In the genomic region with DNA sequence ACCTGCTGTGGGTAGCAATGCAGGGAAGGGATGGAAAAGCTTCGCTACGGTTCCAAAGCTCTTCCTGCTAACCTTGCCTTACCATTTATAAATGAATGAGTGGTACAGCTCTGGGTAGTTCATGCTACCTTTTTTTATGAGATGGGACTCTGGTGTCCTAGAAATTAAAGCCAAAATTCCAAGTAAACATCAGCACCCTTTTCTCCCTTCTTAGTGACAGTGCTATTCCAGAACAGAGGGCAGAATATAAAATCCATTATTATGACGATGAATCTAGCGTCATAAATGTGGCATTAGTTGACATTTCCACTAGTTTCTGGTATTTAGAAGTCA, we compare ENCODE assay signal across 8 cellular contexts.
DNase-seq lines count a peak whose midpoint lies in the region; ATAC-seq and TF ChIP-seq lines count a peak whose summit lies in the region.

No MANE protein-coding gene starts in this region.

- peaks cover 45% of the 10 kb centered on the region for H3K79me2 ChIP-seq in MM.1S (ENCODE audit: low read length)

- ATAC-seq in HG02610 (IDR thresholded peaks at IDR 0.05; ENCODE audit: unreplicated experiment) (no peak), HG02571 (IDR thresholded peaks at IDR 0.05; ENCODE audit: unreplicated experiment) (no peak)

- 0 out of 2 replicates have a peak, but pooled peaks cover 4% of the 10 kb centered on the region for H3F3A ChIP-seq in MM.1S (ENCODE audit: insufficient read depth, low read length)

- H2AFZ ChIP-seq in MM.1S (ENCODE audit: low read length): no peak overlapping the region

- no peaks in the 10 kb centered on the region for H3K9me2 ChIP-seq in MM.1S (replicated peaks; ENCODE audit: insufficient read depth, low read length)

- H3K9ac ChIP-seq in MM.1S (ENCODE audit: low read length) (0 out of 2 replicates have a peak overlapping the region, but pooled peaks have one; percentile 15), duodenal mucosa (ENCODE audit: low read depth in 1 of 2, low read length in 2 of 2) (peak overlapping the region; percentile 24 to 26)

- H3K9me3 ChIP-seq in MM.1S (replicated peaks; ENCODE audit: insufficient read depth, low read length): no peaks in the 10 kb centered on the region
- H3K9me3 ChIP-seq in duodenal mucosa (ENCODE audit: control insufficient read depth in 1 of 2, low read length in 2 of 2): no peaks in the 10 kb centered on the region
- H3K9me3 ChIP-seq in neutrophil: no peaks in the 10 kb centered on the region

- no peak for DNase-seq in MM.1S
- no peak for DNase-seq in pons (ENCODE audit: low spot score)
- DNase-seq in dedifferentiated amniotic fluid mesenchymal stem cell (ENCODE audit: extremely low spot score): no peak

- H3K4me1 ChIP-seq in MM.1S (ENCODE audit: low read length): peaks cover 10% of the 10 kb centered on the region; the same call in 1 of the 2 replicates
- H3K4me1 ChIP-seq in duodenal mucosa (ENCODE audit: control insufficient read depth in 1 of 2, insufficient read depth in 2 of 2, low read length in 2 of 2): peaks cover 9 to 15% of the 10 kb centered on the region in 2 donors
- peaks cover 18 to 31% of the 10 kb centered on the region in 2 experiments for H3K4me1 ChIP-seq in neutrophil (ENCODE audit: control insufficient read depth in 1 of 2, insufficient read depth in 1 of 2, low read depth in 1 of 2, low read length in 1 of 2)

- peak; percentile 70 for TF ChIP-seq CTCF in C4-2B (conservative IDR thresholded peaks at IDR 0.05)
- no peak for TF ChIP-seq CTCF in MM.1S (IDR thresholded peaks at IDR 0.05; ENCODE audit: low read length)
- TF ChIP-seq CTCF in neutrophil (IDR thresholded peaks at IDR 0.05): no peak

- H3K4me2 ChIP-seq in MM.1S (ENCODE audit: low read depth, low read length): peak overlapping the region; percentile 77

- H3K36me3 ChIP-seq in MM.1S (replicated peaks; ENCODE audit: insufficient read depth, low read length) (peaks cover 9% of the 10 kb centered on the region), duodenal mucosa (ENCODE audit: control insufficient read depth in 1 of 2, insufficient read depth in 2 of 2, low read length in 2 of 2) (peaks cover under 1 to 3% of the 10 kb centered on the region in 2 donors), neutrophil (peaks cover 16% of the 10 kb centered on the region)

- H4K20me1 ChIP-seq in MM.1S (ENCODE audit: insufficient read depth, low read length): no peaks in the 10 kb centered on the region

- H3K27me3 ChIP-seq in MM.1S (replicated peaks; ENCODE audit: insufficient read depth, low read length) (no peaks in the 10 kb centered on the region), duodenal mucosa (ENCODE audit: control insufficient read depth in 1 of 2, insufficient read depth in 2 of 2, low read length in 2 of 2) (no peaks in the 10 kb centered on the region), neutrophil (no peaks in the 10 kb centered on the region)

- H3K4me3 ChIP-seq in MM.1S (ENCODE audit: low read length) (peak overlapping the region; percentile 54), duodenal mucosa (ENCODE audit: low read depth in 1 of 2, low read length in 2 of 2) (peak overlapping the region; percentile 62 to 65), neutrophil (ENCODE audit: low read depth in 1 of 2, low read length in 1 of 2) (peak overlapping the region; percentile 82 to 91)

- no peak overlapping the region for H3K27ac ChIP-seq in C4-2B
- peak overlapping the region; percentile 29; the same call in 1 of the 2 replicates for H3K27ac ChIP-seq in MM.1S (ENCODE audit: low read length)
- H3K27ac ChIP-seq in duodenal mucosa (ENCODE audit: low read depth, low read length): no peak overlapping the region
- peak overlapping the region; percentile 73 for H3K27ac ChIP-seq in neutrophil

Comparison
In these comparisons a context has a peak if more than half of its experiments do, and no peak if none do; other contexts are left out.
1. H3K27ac ChIP-seq: peak in MM.1S (single experiment) and neutrophil (single experiment); none in C4-2B (single experiment) and duodenal mucosa (single experiment).
2. Peak in every context shown above with its lines, with median percentiles within 50 percentile points of each other: H3K4me3 ChIP-seq.